In genomic region chr10:131117011-131117410, GRCh38 we compare ENCODE assay signal across 17 cellular contexts.
DNase-seq lines count a peak whose midpoint lies in the region; ATAC-seq and TF ChIP-seq lines count a peak whose summit lies in the region.
"Had no signal": no experiment of that assay in that cellular context is flagged by ENCODE, and none has a peak within 500 bp of the region (broad histone marks: within the 10 kb centered on the region; RNA-seq: fewer than 3 reads in every experiment).

No MANE protein-coding gene starts in this region.

- H3K27me3 ChIP-seq in BLaER1 (no peaks in the 10 kb centered on the region), osteoblast (ENCODE audit: insufficient read depth, low read length) (no peaks in the 10 kb centered on the region)
- H3K27me3 ChIP-seq in BLaER1 treated with 17β-estradiol and CSF1 and Interleukin-3, amounts not matched to agents 10 nM and 100 nM = no peaks in the 10 kb centered on the region

- H4K20me1 ChIP-seq in BLaER1 (no peaks in the 10 kb centered on the region), osteoblast (ENCODE audit: insufficient read depth, low read length) (no peaks in the 10 kb centered on the region)
- no peaks in the 10 kb centered on the region; a peak in 1 of 22 replicates for H4K20me1 ChIP-seq in BLaER1 treated with 17β-estradiol and CSF1 and Interleukin-3, amounts not matched to agents 10 nM and 100 nM

- H3K27ac ChIP-seq in BLaER1 (peak overlapping the region; percentile 57), osteoblast (ENCODE audit: low read depth, low read length) (no peak overlapping the region)
- H3K27ac ChIP-seq in BLaER1 treated with 17β-estradiol and CSF1 and Interleukin-3, amounts not matched to agents 10 nM and 100 nM = peak overlapping the region in 2 of 11 experiments; percentile 17 to 54; a peak in 2 of 22 replicates

- no peak overlapping the region for H3K4me3 ChIP-seq in BLaER1
- no peak overlapping the region for H3K4me3 ChIP-seq in BLaER1 treated with 17β-estradiol and CSF1 and Interleukin-3, amounts not matched to agents 10 nM and 100 nM
- H3K4me3 ChIP-seq in osteoblast (ENCODE audit: insufficient read depth, low read length) = no peak overlapping the region
- H3K4me3 ChIP-seq: GM12878, GM23338 had no signal

- H3K9me3 ChIP-seq in BLaER1 (peaks cover 24% of the 10 kb centered on the region), osteoblast (ENCODE audit: low read depth, low read length) (no peaks in the 10 kb centered on the region)
- peaks cover 2 to 25% (median 9%) of the 10 kb centered on the region in 11 experiments; a peak in 13 of 22 replicates for H3K9me3 ChIP-seq in BLaER1 treated with 17β-estradiol and CSF1 and Interleukin-3, amounts not matched to agents 10 nM and 100 nM (replicated peaks in 1 of 11)

- peaks cover 89% of the 10 kb centered on the region for H3K4me1 ChIP-seq in BLaER1
- H3K4me1 ChIP-seq in BLaER1 treated with 17β-estradiol and CSF1 and Interleukin-3, amounts not matched to agents 10 nM and 100 nM = peaks cover 0 to 88% (median 84%) of the 10 kb centered on the region in 10 experiments; a peak in 17 of 20 replicates
- no peaks in the 10 kb centered on the region for H3K4me1 ChIP-seq in osteoblast (ENCODE audit: insufficient read depth, low read length)

- no peaks in the 10 kb centered on the region for H3K4me1 Mint-ChIP-seq in chondrocyte (ENCODE audit: low read depth)
- H3K4me1 Mint-ChIP-seq in effector memory CD8-positive, alpha-beta T cell (ENCODE audit: low read depth in 2 of 2) = no peaks in the 10 kb centered on the region
- no peaks in the 10 kb centered on the region for H3K4me1 Mint-ChIP-seq in activated T-helper 1 cell treated with anti-CD3 and anti-CD28 coated beads, Interleukin-12 subunit alpha, Interleukin-12 subunit beta, Interleukin-2, Interleukin-4 antibody, amounts not matched to agents 30 ng/mL and 10 ng/mL and 1 ng/mL, durations not matched to agents 14 hours and 24 hours and 36 hours (ENCODE audit: low read depth)
- H3K4me1 Mint-ChIP-seq: CD14-positive monocyte; CD8-positive, alpha-beta memory T cell had no signal

- H3K9ac ChIP-seq in BLaER1 = no peak overlapping the region
- no peak overlapping the region; a peak in 1 of 22 replicates for H3K9ac ChIP-seq in BLaER1 treated with 17β-estradiol and CSF1 and Interleukin-3, amounts not matched to agents 10 nM and 100 nM

- DNase-seq in chondrocyte (ENCODE audit: low spot score) = peak; percentile 85
- peak; percentile 5 for DNase-seq in osteoblast (ENCODE audit: insufficient read length, low spot score, missing footprints)
- DNase-seq in effector memory CD8-positive, alpha-beta T cell = no peak
- no peak for DNase-seq in activated T-helper 1 cell treated with anti-CD3 and anti-CD28 coated beads, Interleukin-12 subunit alpha, Interleukin-12 subunit beta, Interleukin-2, Interleukin-4 antibody, amounts not matched to agents 30 ng/mL and 10 ng/mL and 1 ng/mL, durations not matched to agents 14 hours and 24 hours and 36 hours (ENCODE audit: low spot score)
- DNase-seq: CD4-positive, alpha-beta T cell; CD8-positive, alpha-beta memory T cell; DMS 273 treated with DMSO at 0.1 percent for 48 hours; DMS79; EL; GDM1; HCEC 1CT had no signal

- no peak overlapping the region for H3K4me3 Mint-ChIP-seq in chondrocyte (ENCODE audit: unreplicated experiment)
- no peak overlapping the region for H3K4me3 Mint-ChIP-seq in effector memory CD8-positive, alpha-beta T cell
- no peak overlapping the region for H3K4me3 Mint-ChIP-seq in activated T-helper 1 cell treated with anti-CD3 and anti-CD28 coated beads, Interleukin-12 subunit alpha, Interleukin-12 subunit beta, Interleukin-2, Interleukin-4 antibody, amounts not matched to agents 30 ng/mL and 10 ng/mL and 1 ng/mL, durations not matched to agents 14 hours and 24 hours and 36 hours
- H3K4me3 Mint-ChIP-seq: CD14-positive monocyte; CD4-positive, alpha-beta T cell; CD8-positive, alpha-beta memory T cell; GM23338 had no signal

- H3K9me3 Mint-ChIP-seq in chondrocyte (ENCODE audit: low read depth) = peaks cover 13% of the 10 kb centered on the region
- peaks cover 0 to 6% of the 10 kb centered on the region in 2 donors for H3K9me3 Mint-ChIP-seq in effector memory CD8-positive, alpha-beta T cell
- no peaks in the 10 kb centered on the region for H3K9me3 Mint-ChIP-seq in activated T-helper 1 cell treated with anti-CD3 and anti-CD28 coated beads, Interleukin-12 subunit alpha, Interleukin-12 subunit beta, Interleukin-2, Interleukin-4 antibody, amounts not matched to agents 30 ng/mL and 10 ng/mL and 1 ng/mL, durations not matched to agents 14 hours and 24 hours and 36 hours
- H3K9me3 Mint-ChIP-seq: CD4-positive, alpha-beta T cell had no signal

- no peak overlapping the region for H2AFZ ChIP-seq in osteoblast (ENCODE audit: low read length)
- H2AFZ ChIP-seq: GM23338 had no signal

- TF ChIP-seq CTCF in chondrocyte (IDR thresholded peaks at IDR 0.05) (no peak), osteoblast (IDR thresholded peaks at IDR 0.05; ENCODE audit: extremely low read depth, low read depth, low read length) (no peak)

- peaks cover 47% of the 10 kb centered on the region for H3K36me3 ChIP-seq in BLaER1
- peaks cover 0 to 19% (median 0%) of the 10 kb centered on the region in 11 experiments; a peak in 5 of 22 replicates for H3K36me3 ChIP-seq in BLaER1 treated with 17β-estradiol and CSF1 and Interleukin-3, amounts not matched to agents 10 nM and 100 nM
- H3K36me3 ChIP-seq in osteoblast (ENCODE audit: insufficient read depth, low read length) = no peaks in the 10 kb centered on the region

- H3K79me2 ChIP-seq in osteoblast (ENCODE audit: insufficient read depth, low read length) = no peaks in the 10 kb centered on the region

- no peaks in the 10 kb centered on the region for H3K36me3 Mint-ChIP-seq in chondrocyte (ENCODE audit: low read depth)
- H3K36me3 Mint-ChIP-seq in effector memory CD8-positive, alpha-beta T cell (ENCODE audit: insufficient read depth) = no peaks in the 10 kb centered on the region
- no peaks in the 10 kb centered on the region for H3K36me3 Mint-ChIP-seq in activated T-helper 1 cell treated with anti-CD3 and anti-CD28 coated beads, Interleukin-12 subunit alpha, Interleukin-12 subunit beta, Interleukin-2, Interleukin-4 antibody, amounts not matched to agents 30 ng/mL and 10 ng/mL and 1 ng/mL, durations not matched to agents 14 hours and 24 hours and 36 hours (ENCODE audit: low read depth)
- H3K36me3 Mint-ChIP-seq: CD14-positive monocyte; CD8-positive, alpha-beta memory T cell had no signal

- no peak overlapping the region for H3K27ac Mint-ChIP-seq in chondrocyte (ENCODE audit: unreplicated experiment)
- no peak overlapping the region for H3K27ac Mint-ChIP-seq in effector memory CD8-positive, alpha-beta T cell
- no peak overlapping the region for H3K27ac Mint-ChIP-seq in activated T-helper 1 cell treated with anti-CD3 and anti-CD28 coated beads, Interleukin-12 subunit alpha, Interleukin-12 subunit beta, Interleukin-2, Interleukin-4 antibody, amounts not matched to agents 30 ng/mL and 10 ng/mL and 1 ng/mL, durations not matched to agents 14 hours and 24 hours and 36 hours
- H3K27ac Mint-ChIP-seq: CD14-positive monocyte; CD4-positive, alpha-beta T cell; CD8-positive, alpha-beta memory T cell; GM23338 had no signal

- H3K27me3 Mint-ChIP-seq in chondrocyte (ENCODE audit: low read depth) = no peaks in the 10 kb centered on the region
- H3K27me3 Mint-ChIP-seq in effector memory CD8-positive, alpha-beta T cell = no peaks in the 10 kb centered on the region
- no peaks in the 10 kb centered on the region for H3K27me3 Mint-ChIP-seq in activated T-helper 1 cell treated with anti-CD3 and anti-CD28 coated beads, Interleukin-12 subunit alpha, Interleukin-12 subunit beta, Interleukin-2, Interleukin-4 antibody, amounts not matched to agents 30 ng/mL and 10 ng/mL and 1 ng/mL, durations not matched to agents 14 hours and 24 hours and 36 hours (ENCODE audit: insufficient read depth)
- H3K27me3 Mint-ChIP-seq: CD4-positive, alpha-beta T cell had no signal

- intact Hi-C loops in activated T-helper 1 cell treated with anti-CD3 and anti-CD28 coated beads, Interleukin-12 subunit alpha, Interleukin-12 subunit beta, Interleukin-2, Interleukin-4 antibody, amounts not matched to agents 30 ng/mL and 10 ng/mL and 1 ng/mL, durations not matched to agents 14 hours and 24 hours and 36 hours (cut with micrococcal nuclease) = no loop called here

- H3K4me2 ChIP-seq in BLaER1 (peak overlapping the region; percentile 69), osteoblast (ENCODE audit: insufficient read depth, low read length) (no peak overlapping the region)
- peak overlapping the region in 9 of 11 experiments; percentile 35 to 78 (median 65); a peak in 16 of 22 replicates for H3K4me2 ChIP-seq in BLaER1 treated with 17β-estradiol and CSF1 and Interleukin-3, amounts not matched to agents 10 nM and 100 nM
- H3K4me2 ChIP-seq: GM23338 had no signal

- no peak for ATAC-seq in effector memory CD8-positive, alpha-beta T cell (replicated peaks)
- no peak for ATAC-seq in GM21381 (IDR thresholded peaks at IDR 0.05; ENCODE audit: unreplicated experiment)
- ATAC-seq: GM12878, GM23338 had no signal

Comparison
In these comparisons a context has a peak if more than half of its experiments do, and no peak if none do; other contexts are left out.
1. DNase-seq: peak in chondrocyte (single experiment) and osteoblast (single experiment); none in effector memory CD8-positive, alpha-beta T cell (0 of 3) and activated T-helper 1 cell treated with anti-CD3 and anti-CD28 coated beads, Interleukin-12 subunit alpha, Interleukin-12 subunit beta, Interleukin-2, Interleukin-4 antibody, amounts not matched to agents 30 ng/mL and 10 ng/mL and 1 ng/mL, durations not matched to agents 14 hours and 24 hours and 36 hours (single experiment).